Comparison of ENCODE assay signal across 23 cellular contexts in genomic region chr18:79469309-79469708, GRCh38.
"Had no signal": no experiment of that assay in that cellular context is flagged by ENCODE, and none has a peak within 500 bp of the region (broad histone marks: within the 10 kb centered on the region; RNA-seq: fewer than 3 reads in every experiment).

No MANE protein-coding gene starts in this region.

- H3K9ac ChIP-seq: parathyroid adenoma had no signal

- H3K79me2 ChIP-seq: hepatocyte, parathyroid adenoma had no signal

- H3K4me2 ChIP-seq: hepatocyte had no signal

- H3K4me3 ChIP-seq: coronary artery, esophagus muscularis mucosa, gastroesophageal sphincter, heart left ventricle, hepatocyte, lung, mucosa of descending colon, right lobe of liver, suprapubic skin, transverse colon, upper lobe of right lung, uterus had no signal

- DNase-seq: dermis blood vessel endothelial cell; effector memory CD4-positive, alpha-beta T cell; foreskin keratinocyte; heart left ventricle; kidney; mesenchymal stem cell; mucosa of descending colon; naive B cell; right lobe of liver; small intestine; stimulated activated CD4-positive, alpha-beta T cell treated with anti-CD3 and anti-CD28 coated beads, Interleukin-15, amount 100 ng/mL, for 24 hours; stimulated activated CD4-positive, alpha-beta T cell treated with anti-CD3 and anti-CD28 coated beads, Interleukin-2, amount 100 ng/mL, for 48 hours; transverse colon; upper lobe of right lung; uterus had no signal

- ATAC-seq: foreskin keratinocyte, gastroesophageal sphincter, heart left ventricle, left lobe of liver, mucosa of descending colon, right lobe of liver, upper lobe of right lung had no signal

- H3K4me1 ChIP-seq: foreskin keratinocyte, parathyroid adenoma, right lobe of liver, upper lobe of right lung, uterus had no signal

- H3K36me3 ChIP-seq: right lobe of liver, transverse colon, uterus had no signal

- H3K27me3 ChIP-seq: esophagus muscularis mucosa, foreskin keratinocyte, gastroesophageal sphincter, heart left ventricle, hepatocyte, right lobe of liver, suprapubic skin, transverse colon, upper lobe of right lung, uterus had no signal

- H3K9me3 ChIP-seq: esophagus muscularis mucosa, gastroesophageal sphincter, heart left ventricle, mucosa of descending colon, right lobe of liver, suprapubic skin, transverse colon, upper lobe of right lung, uterus had no signal

- H2AFZ ChIP-seq: hepatocyte, parathyroid adenoma had no signal

- H3K27ac ChIP-seq: coronary artery, esophagus muscularis mucosa, foreskin keratinocyte, gastroesophageal sphincter, heart left ventricle, hepatocyte, parathyroid adenoma, right lobe of liver, suprapubic skin, transverse colon, upper lobe of right lung, uterus had no signal
